ENCODE assay signal across 25 cellular contexts in the genomic region with DNA sequence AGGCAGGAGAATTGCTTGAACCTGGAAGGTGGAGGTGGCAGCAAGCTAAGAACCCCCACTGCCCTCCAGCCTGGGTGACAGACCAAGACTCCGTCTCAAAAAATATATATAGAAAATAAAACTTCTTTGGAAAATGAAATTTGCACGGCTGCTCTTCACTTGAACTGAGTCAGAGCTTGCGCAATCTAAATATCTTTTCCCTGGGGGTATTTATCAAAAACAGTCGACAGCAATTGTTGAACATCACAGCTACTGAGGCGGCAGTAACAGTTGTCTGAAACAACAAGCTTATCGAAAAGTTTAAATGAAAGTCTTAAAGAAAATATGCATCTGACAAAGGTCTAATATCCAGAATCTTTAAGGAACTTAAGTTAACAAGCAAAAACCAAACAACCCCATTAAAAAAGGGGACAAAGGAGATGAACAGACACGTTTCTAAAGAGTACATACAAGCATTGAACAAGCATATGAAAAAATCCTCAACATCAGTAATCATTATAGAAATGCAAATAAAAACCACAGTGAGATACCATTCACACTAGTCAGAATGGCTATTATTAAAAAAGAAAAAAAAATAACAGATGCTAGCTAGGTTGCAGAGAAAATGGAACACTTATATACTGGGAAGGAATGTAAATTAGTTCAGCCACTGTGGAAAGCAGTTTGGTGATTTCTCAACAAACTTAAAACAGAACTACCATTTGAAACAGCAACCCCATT.
DNase-seq lines count a peak whose midpoint lies in the region; ATAC-seq, FAIRE-seq and TF ChIP-seq lines count a peak whose summit lies in the region.
"Had no signal": no experiment of that assay in that cellular context is flagged by ENCODE, and none has a peak within 500 bp of the region (broad histone marks: within the 10 kb centered on the region; RNA-seq: fewer than 3 reads in every experiment).

No MANE protein-coding gene starts in this region.

- peak; percentile 2 for DNase-seq in GM03348 (ENCODE audit: low spot score)
- peak; percentile 73 for DNase-seq in M059J (ENCODE audit: low read depth)
- DNase-seq in K562 (ENCODE audit: extremely low read depth in 1 of 4, low spot score in 3 of 4): no peak
- DNase-seq in iris pigment epithelial cell (ENCODE audit: low read depth): peak; percentile 78
- no peak for DNase-seq in activated CD4-positive, alpha-beta memory T cell treated with anti-CD3 and anti-CD28 coated beads, Interleukin-2, amount 10 ng/mL, durations not matched to agents 7 days and 5 days
- DNase-seq in activated effector memory CD4-positive, alpha-beta T cell treated with Interleukin-2 at 50 U/mL for 16 hours: no peak
- no peak for DNase-seq in stimulated activated CD4-positive, alpha-beta T cell treated with anti-CD3 and anti-CD28 coated beads, Interleukin-12 subunit alpha, Interleukin-12 subunit beta, amount 100 ng/mL, for 4 hours
- DNase-seq: activated CD4-positive, alpha-beta T cell treated with anti-CD3 and anti-CD28 coated beads, Interleukin-2, amount 50 U/mL, for 1 hour; activated CD8-positive, alpha-beta memory T cell treated with anti-CD3 and anti-CD28 coated beads, Interleukin-2, amount 50 U/mL, for 4 hours; activated effector memory CD4-positive, alpha-beta T cell treated with anti-CD3 and anti-CD28 coated beads, Interleukin-2, amount 50 U/mL, for 16 hours; activated naive CD8-positive, alpha-beta T cell treated with anti-CD3 and anti-CD28 coated beads, Interleukin-2, amount 50 U/mL, for 24 hours; CD8-positive, alpha-beta T cell; central memory CD4-positive, alpha-beta T cell; erythroblast; left cardiac atrium; MG63; midbrain; NCI-H187; psoas muscle; SHP77 treated with DMSO at 0.1 percent for 48 hours; stimulated activated CD4-positive, alpha-beta T cell treated with anti-CD3 and anti-CD28 coated beads, Interleukin-4, amount 100 ng/mL, for 4 hours; T-helper 1 cell; upper lobe of right lung had no signal

- no peak for TF ChIP-seq EP300 in K562 (IDR thresholded peaks at IDR 0.05; ENCODE audit: low read length)

- H3K27me3 Mint-ChIP-seq in activated CD4-positive, alpha-beta memory T cell treated with anti-CD3 and anti-CD28 coated beads, Interleukin-2, amount 10 ng/mL, durations not matched to agents 7 days and 5 days: no peaks in the 10 kb centered on the region
- H3K27me3 Mint-ChIP-seq: activated naive CD8-positive, alpha-beta T cell treated with anti-CD3 and anti-CD28 coated beads, Interleukin-2, amount 50 U/mL, for 24 hours had no signal

- WGBS in K562 (ENCODE audit: insufficient coverage, low coverage, missing lambda C conversion rate): 13% methylated on average over 7 of the region's 7 CpGs

- no peak for TF ChIP-seq RAD21 in K562 (CRISPR knock-in tag; conservative IDR thresholded peaks at IDR 0.05 in 1 of 2, IDR thresholded peaks at IDR 0.05 in 1 of 2)

- POLR2A ChIA-PET in K562 (lab: Yijun Ruan, JAX): no interaction called here
- POLR2A ChIA-PET in activated CD4-positive, alpha-beta memory T cell treated with anti-CD3 and anti-CD28 coated beads, Interleukin-2, amount 10 ng/mL, durations not matched to agents 7 days and 5 days (lab: Charles Lee): no interaction called here

- ATAC-seq in K562 (no peak), GM21447 (IDR thresholded peaks at IDR 0.05; ENCODE audit: unreplicated experiment) (no peak)
- ATAC-seq: activated naive CD8-positive, alpha-beta T cell treated with anti-CD3 and anti-CD28 coated beads, Interleukin-2, amount 50 U/mL, for 24 hours; CD8-positive, alpha-beta T cell; left cardiac atrium; psoas muscle; upper lobe of right lung had no signal

- no peak overlapping the region for H3K4me2 ChIP-seq in K562 (ENCODE audit: insufficient read depth, low read length)

- no peaks in the 10 kb centered on the region for H3K4me1 ChIP-seq in K562 (replicated peaks in 1 of 2; ENCODE audit: control insufficient read depth in 2 of 2, insufficient read depth in 2 of 2, low read length in 2 of 2)
- H3K4me1 ChIP-seq: psoas muscle, upper lobe of right lung had no signal

- no peaks in the 10 kb centered on the region for H3K4me1 Mint-ChIP-seq in activated CD4-positive, alpha-beta memory T cell treated with anti-CD3 and anti-CD28 coated beads, Interleukin-2, amount 10 ng/mL, durations not matched to agents 7 days and 5 days
- H3K4me1 Mint-ChIP-seq: activated naive CD8-positive, alpha-beta T cell treated with anti-CD3 and anti-CD28 coated beads, Interleukin-2, amount 50 U/mL, for 24 hours; nephron had no signal

- H3K9me3 ChIP-seq in K562 (replicated peaks; ENCODE audit: control insufficient read depth, insufficient read depth, low read depth, low read length): no peaks in the 10 kb centered on the region
- H3K9me3 ChIP-seq: MG63, psoas muscle, upper lobe of right lung had no signal

- H4K20me1 ChIP-seq in K562 (replicated peaks; ENCODE audit: control insufficient read depth, insufficient read depth, low read length): no peaks in the 10 kb centered on the region

- H3K9ac ChIP-seq in K562 (ENCODE audit: insufficient read depth in 1 of 2, low read depth in 2 of 2, low read length in 2 of 2): no peak overlapping the region

- no peaks in the 10 kb centered on the region for H3K36me3 ChIP-seq in K562 (ENCODE audit: control insufficient read depth, insufficient read depth, low read length)
- H3K36me3 ChIP-seq: MG63, upper lobe of right lung had no signal

- in situ Hi-C loops in K562 (cut with MboI): no loop called here

- H2AFZ ChIP-seq in K562 (ENCODE audit: low read depth, low read length): no peak overlapping the region

- H3K27me3 ChIP-seq in K562 (ENCODE audit: control insufficient read depth in 2 of 2, insufficient read depth in 2 of 2, low read length in 2 of 2): no peaks in the 10 kb centered on the region
- H3K27me3 ChIP-seq: MG63, upper lobe of right lung had no signal

- no peak for TF ChIP-seq POLR2A in K562 (conservative IDR thresholded peaks at IDR 0.05)

- peaks cover 8% of the 10 kb centered on the region for H3K9me3 Mint-ChIP-seq in activated CD4-positive, alpha-beta memory T cell treated with anti-CD3 and anti-CD28 coated beads, Interleukin-2, amount 10 ng/mL, durations not matched to agents 7 days and 5 days
- H3K9me3 Mint-ChIP-seq: nephron had no signal

- no peaks in the 10 kb centered on the region for H3K79me2 ChIP-seq in K562 (ENCODE audit: control insufficient read depth, insufficient read depth, low read length)

- H3K27ac Mint-ChIP-seq in activated CD4-positive, alpha-beta memory T cell treated with anti-CD3 and anti-CD28 coated beads, Interleukin-2, amount 10 ng/mL, durations not matched to agents 7 days and 5 days: no peak overlapping the region
- H3K27ac Mint-ChIP-seq: activated naive CD8-positive, alpha-beta T cell treated with anti-CD3 and anti-CD28 coated beads, Interleukin-2, amount 50 U/mL, for 24 hours; CD8-positive, alpha-beta T cell; nephron had no signal

- no peak for TF ChIP-seq CTCF in K562 (IDR thresholded peaks at IDR 0.05 in 2 of 3, conservative IDR thresholded peaks at IDR 0.05 in 1 of 3; ENCODE audit: insufficient read depth in 2 of 3, low read depth in 1 of 3, low read length in 3 of 3)

- intact Hi-C loops in K562 (cut with micrococcal nuclease): no loop called here

- CTCF ChIA-PET in K562 (lab: Yijun Ruan, JAX; ENCODE audit: low intra/inter-chr PET ratio): no interaction called here
- CTCF ChIA-PET in activated CD4-positive, alpha-beta memory T cell treated with anti-CD3 and anti-CD28 coated beads, Interleukin-2, amount 10 ng/mL, durations not matched to agents 7 days and 5 days (lab: Charles Lee): no interaction called here

- BruUV-seq in K562 (replicated peaks; lab: Mats Ljungman, UMichigan): no TSS peak

- H3K4me3 Mint-ChIP-seq in activated CD4-positive, alpha-beta memory T cell treated with anti-CD3 and anti-CD28 coated beads, Interleukin-2, amount 10 ng/mL, durations not matched to agents 7 days and 5 days: no peak overlapping the region
- H3K4me3 Mint-ChIP-seq: activated naive CD8-positive, alpha-beta T cell treated with anti-CD3 and anti-CD28 coated beads, Interleukin-2, amount 50 U/mL, for 24 hours; CD8-positive, alpha-beta T cell; nephron had no signal

- peak; percentile 11 for FAIRE-seq in K562 (lab: Jason Lieb, UNC)

- no peak overlapping the region for H3K27ac ChIP-seq in K562 (ENCODE audit: extremely low read depth, low read depth, low read length)
- H3K27ac ChIP-seq: psoas muscle, upper lobe of right lung had no signal

- no peaks in the 10 kb centered on the region for H3K9me1 ChIP-seq in K562 (ENCODE audit: control insufficient read depth, insufficient read depth, low read length)

- H3K36me3 Mint-ChIP-seq in activated CD4-positive, alpha-beta memory T cell treated with anti-CD3 and anti-CD28 coated beads, Interleukin-2, amount 10 ng/mL, durations not matched to agents 7 days and 5 days (ENCODE audit: low read depth): no peaks in the 10 kb centered on the region
- H3K36me3 Mint-ChIP-seq: CD8-positive, alpha-beta T cell had no signal

- H3K4me3 ChIP-seq in K562: no peak overlapping the region
- H3K4me3 ChIP-seq: MG63, psoas muscle, upper lobe of right lung had no signal

TF ChIP-seq in K562, 482 proteins besides CTCF, POLR2A, EP300 and RAD21:
- TF ChIP-seq HMGN3 (IDR thresholded peaks at IDR 0.05; ENCODE audit: borderline replicate concordance, extremely low read depth, insufficient read length, low read depth, low read length) (no peak), CEBPB (tag; IDR thresholded peaks at IDR 0.05) (peak; percentile 52), CEBPG (CRISPR knock-in tag; IDR thresholded peaks at IDR 0.05) (no peak), CEBPG (tag; conservative IDR thresholded peaks at IDR 0.05 in 1 of 2, IDR thresholded peaks at IDR 0.05 in 1 of 2) (peak in 1 of 2 experiments; percentile 49; a peak in 2 of 4 replicates)

Comparison
In these comparisons a context has a peak if more than half of its experiments do, and no peak if none do; other contexts are left out.
1. DNase-seq: peak in GM03348 (single experiment), M059J (single experiment) and iris pigment epithelial cell (single experiment); none in K562 (0 of 4), activated CD4-positive, alpha-beta memory T cell treated with anti-CD3 and anti-CD28 coated beads, Interleukin-2, amount 10 ng/mL, durations not matched to agents 7 days and 5 days (single experiment), activated effector memory CD4-positive, alpha-beta T cell treated with Interleukin-2 at 50 U/mL for 16 hours (single experiment) and stimulated activated CD4-positive, alpha-beta T cell treated with anti-CD3 and anti-CD28 coated beads, Interleukin-12 subunit alpha, Interleukin-12 subunit beta, amount 100 ng/mL, for 4 hours (single experiment).